9 cellular contexts compared by ENCODE assay signal in the genomic region with DNA sequence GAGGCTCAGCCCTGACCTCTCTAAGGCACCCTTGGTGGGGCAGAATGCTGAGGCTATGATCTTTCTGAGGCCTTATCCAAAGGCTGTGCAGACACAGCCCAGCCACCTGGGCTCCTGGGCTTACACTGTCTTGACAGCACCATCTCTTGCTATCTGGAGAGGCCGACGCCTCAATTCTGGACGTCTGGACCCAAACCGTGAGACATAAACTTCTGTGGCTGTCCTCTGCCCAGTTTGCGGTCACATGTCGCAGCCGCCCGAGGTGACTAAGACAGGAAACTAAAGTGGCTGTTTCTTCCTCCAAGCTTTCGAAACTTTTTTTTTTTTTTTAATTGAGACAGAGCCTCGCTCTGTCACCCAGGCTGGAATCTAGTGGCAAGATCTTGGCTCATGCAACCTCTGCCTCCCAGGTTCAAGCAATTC. TPM values are rescaled to one million over a fixed set of nuclear protein-coding genes. Genes with fewer than 3 reads are reported as not detected.
A peak's percentile ranks its signal among the peaks of the same experiment; 100 is the strongest.
DNase-seq lines count a peak whose midpoint lies in the region; ATAC-seq lines count a peak whose summit lies in the region.
"Had no signal": no experiment of that assay in that cellular context is flagged by ENCODE, and none has a peak within 500 bp of the region (broad histone marks: within the 10 kb centered on the region; RNA-seq: fewer than 3 reads in every experiment).

No MANE protein-coding gene starts in this region.

- CTCF ChIA-PET in activated CD8-positive, alpha-beta memory T cell treated with anti-CD3 and anti-CD28 coated beads, Interleukin-2, amount 10 ng/mL, durations not matched to agents 7 days and 5 days (lab: Charles Lee) = interaction anchor here (1.3 to 1.4 kb wide), 3 partner anchors 8 to 17 kb away, joined by 3 read pairs; no protein-coding TSS in a partner anchor
- CTCF ChIA-PET in activated CD4-positive, alpha-beta T cell treated with anti-CD3 and anti-CD28 coated beads, Interleukin-2, amount 10 ng/mL, durations not matched to agents 7 days and 5 days (lab: Charles Lee) = interaction anchor here (0.6 kb wide), 2 partner anchors 491 to 701 kb away, joined by 3 to 4 read pairs; no protein-coding TSS in a partner anchor

- H3K27me3 Mint-ChIP-seq in activated CD8-positive, alpha-beta memory T cell treated with anti-CD3 and anti-CD28 coated beads, Interleukin-2, amount 10 ng/mL, durations not matched to agents 7 days and 5 days = peaks cover 40% of the 10 kb centered on the region
- peaks cover 26% of the 10 kb centered on the region for H3K27me3 Mint-ChIP-seq in activated CD4-positive, alpha-beta T cell treated with anti-CD3 and anti-CD28 coated beads, Interleukin-2, amount 10 ng/mL, durations not matched to agents 7 days and 5 days

- POLR2A ChIA-PET in activated CD4-positive, alpha-beta T cell treated with anti-CD3 and anti-CD28 coated beads, Interleukin-2, amount 10 ng/mL, durations not matched to agents 7 days and 5 days (lab: Charles Lee) = interaction anchor here (0.6 kb wide), 1 partner anchor 48 kb away, joined by 3 read pairs; no protein-coding TSS in a partner anchor

- H3K9me3 Mint-ChIP-seq in activated CD8-positive, alpha-beta memory T cell treated with anti-CD3 and anti-CD28 coated beads, Interleukin-2, amount 10 ng/mL, durations not matched to agents 7 days and 5 days (ENCODE audit: low read depth) = no peaks in the 10 kb centered on the region
- no peaks in the 10 kb centered on the region for H3K9me3 Mint-ChIP-seq in activated CD4-positive, alpha-beta T cell treated with anti-CD3 and anti-CD28 coated beads, Interleukin-2, amount 10 ng/mL, durations not matched to agents 7 days and 5 days

- peaks cover 30% of the 10 kb centered on the region for H3K4me1 Mint-ChIP-seq in activated CD8-positive, alpha-beta memory T cell treated with anti-CD3 and anti-CD28 coated beads, Interleukin-2, amount 10 ng/mL, durations not matched to agents 7 days and 5 days
- H3K4me1 Mint-ChIP-seq in activated CD4-positive, alpha-beta T cell treated with anti-CD3 and anti-CD28 coated beads, Interleukin-2, amount 10 ng/mL, durations not matched to agents 7 days and 5 days = peaks cover 27% of the 10 kb centered on the region

- no peaks in the 10 kb centered on the region for H3K36me3 Mint-ChIP-seq in activated CD8-positive, alpha-beta memory T cell treated with anti-CD3 and anti-CD28 coated beads, Interleukin-2, amount 10 ng/mL, durations not matched to agents 7 days and 5 days
- H3K36me3 Mint-ChIP-seq in activated CD4-positive, alpha-beta T cell treated with anti-CD3 and anti-CD28 coated beads, Interleukin-2, amount 10 ng/mL, durations not matched to agents 7 days and 5 days (ENCODE audit: low read depth) = no peaks in the 10 kb centered on the region

- no peak overlapping the region for H3K4me3 Mint-ChIP-seq in activated CD8-positive, alpha-beta memory T cell treated with anti-CD3 and anti-CD28 coated beads, Interleukin-2, amount 10 ng/mL, durations not matched to agents 7 days and 5 days
- H3K4me3 Mint-ChIP-seq in activated CD4-positive, alpha-beta T cell treated with anti-CD3 and anti-CD28 coated beads, Interleukin-2, amount 10 ng/mL, durations not matched to agents 7 days and 5 days = no peak overlapping the region

- peak overlapping the region; percentile 63 for H3K27ac Mint-ChIP-seq in activated CD8-positive, alpha-beta memory T cell treated with anti-CD3 and anti-CD28 coated beads, Interleukin-2, amount 10 ng/mL, durations not matched to agents 7 days and 5 days
- peak overlapping the region; percentile 6 for H3K27ac Mint-ChIP-seq in activated CD4-positive, alpha-beta T cell treated with anti-CD3 and anti-CD28 coated beads, Interleukin-2, amount 10 ng/mL, durations not matched to agents 7 days and 5 days

- ATAC-seq in activated CD8-positive, alpha-beta memory T cell treated with anti-CD3 and anti-CD28 coated beads, Interleukin-2, amount 10 ng/mL, durations not matched to agents 7 days and 5 days = peak; percentile 74
- ATAC-seq in HG03571 (IDR thresholded peaks at IDR 0.05; ENCODE audit: unreplicated experiment) (peak; percentile 84), HG03280 (IDR thresholded peaks at IDR 0.05; ENCODE audit: unreplicated experiment) (no peak)

- peak; percentile 77 for DNase-seq in activated CD8-positive, alpha-beta memory T cell treated with anti-CD3 and anti-CD28 coated beads, Interleukin-2, amount 10 ng/mL, durations not matched to agents 7 days and 5 days
- no peak for DNase-seq in activated CD8-positive, alpha-beta memory T cell treated with anti-CD3 and anti-CD28 coated beads, Interleukin-2, amount 50 U/mL, for 4 hours
- DNase-seq in activated CD4-positive, alpha-beta T cell treated with anti-CD3 and anti-CD28 coated beads, Interleukin-2, amount 10 ng/mL, durations not matched to agents 7 days and 5 days = peak; percentile 48
- DNase-seq in medulla oblongata (ENCODE audit: extremely low spot score) = peak; percentile 55
- no peak for DNase-seq in NCI-H1105 (lab: John Stamatoyannopoulos, UW)
- DNase-seq in DMS53 treated with DMSO at 0.1 percent for 48 hours (lab: John Stamatoyannopoulos, UW; ENCODE audit: unreplicated experiment) = no peak

RNA-seq across cellular contexts. Expression of gene PRR18, which starts 49.3 kb away (rescaled TPM):
- not detected for total RNA-seq in activated CD8-positive, alpha-beta memory T cell treated with anti-CD3 and anti-CD28 coated beads, Interleukin-2, amount 10 ng/mL, durations not matched to agents 7 days and 5 days
- not detected for total RNA-seq in activated CD4-positive, alpha-beta T cell treated with anti-CD3 and anti-CD28 coated beads, Interleukin-2, amount 10 ng/mL, durations not matched to agents 7 days and 5 days
- total RNA-seq: T-helper 2 cell treated with Interferon-gamma antibody and Interleukin-4, amounts not matched to agents 100 ng/mL and 5 ng/mL, for 36 hours had no signal

Comparison
In these comparisons a context has a peak if more than half of its experiments do, and no peak if none do; other contexts are left out.
1. DNase-seq: peak in activated CD8-positive, alpha-beta memory T cell treated with anti-CD3 and anti-CD28 coated beads, Interleukin-2, amount 10 ng/mL, durations not matched to agents 7 days and 5 days (single experiment), activated CD4-positive, alpha-beta T cell treated with anti-CD3 and anti-CD28 coated beads, Interleukin-2, amount 10 ng/mL, durations not matched to agents 7 days and 5 days (single experiment) and medulla oblongata (single experiment); none in activated CD8-positive, alpha-beta memory T cell treated with anti-CD3 and anti-CD28 coated beads, Interleukin-2, amount 50 U/mL, for 4 hours (single experiment), NCI-H1105 (single experiment) and DMS53 treated with DMSO at 0.1 percent for 48 hours (single experiment).